ENCODE assay signal across 8 cellular contexts in genomic region chr1:95071539-95071938, GRCh38. TPM values are rescaled to one million over a fixed set of nuclear protein-coding genes. Genes with fewer than 3 reads are reported as not detected.
DNase-seq lines count a peak whose midpoint lies in the region; ATAC-seq, FAIRE-seq and TF ChIP-seq lines count a peak whose summit lies in the region.
"Had no signal": no experiment of that assay in that cellular context is flagged by ENCODE, and none has a peak within 500 bp of the region (broad histone marks: within the 10 kb centered on the region; RNA-seq: fewer than 3 reads in every experiment).

No MANE protein-coding gene starts in this region.

- H3K9me3 ChIP-seq in T-helper 17 cell (ENCODE audit: control insufficient read depth, low read length, poor library complexity, severe bottlenecking), result no peaks in the 10 kb centered on the region

- ATAC-seq in T-helper 17 cell (no peak), foreskin keratinocyte (no peak), GM18511 (IDR thresholded peaks at IDR 0.05; ENCODE audit: unreplicated experiment) (no peak), GM21619 (IDR thresholded peaks at IDR 0.05; ENCODE audit: unreplicated experiment) (no peak)
- ATAC-seq in stimulated activated effector memory CD8-positive, alpha-beta T cell treated with anti-CD3 and anti-CD28 coated beads, Interleukin-12 subunit alpha, Interleukin-12 subunit beta, amount 100 ng/mL, for 72 hours, result no peak

- peak overlapping the region; percentile 97 for H3K27ac Mint-ChIP-seq in T-helper 17 cell
- peak overlapping the region; percentile 91 for H3K27ac Mint-ChIP-seq in stimulated activated effector memory CD8-positive, alpha-beta T cell treated with anti-CD3 and anti-CD28 coated beads, Interleukin-12 subunit alpha, Interleukin-12 subunit beta, amount 100 ng/mL, for 72 hours

- TF ChIP-seq CTCF in HFF-Myc (IDR thresholded peaks at IDR 0.05; ENCODE audit: low read depth, low read length, missing control alignments) (no peak), foreskin keratinocyte (conservative IDR thresholded peaks at IDR 0.05) (no peak), D721Med (IDR thresholded peaks at IDR 0.05; ENCODE audit: insufficient read depth, missing control alignments) (no peak)

- peaks cover 14% of the 10 kb centered on the region for H3K4me1 Mint-ChIP-seq in T-helper 17 cell
- H3K4me1 Mint-ChIP-seq in stimulated activated effector memory CD8-positive, alpha-beta T cell treated with anti-CD3 and anti-CD28 coated beads, Interleukin-12 subunit alpha, Interleukin-12 subunit beta, amount 100 ng/mL, for 72 hours, result peaks cover 21% of the 10 kb centered on the region

- DNase-seq in HFF-Myc (ENCODE audit: extremely low read depth, low read depth), result no peak
- DNase-seq in T-helper 17 cell, result no peak
- no peak for DNase-seq in foreskin keratinocyte
- no peak for DNase-seq in stimulated activated effector memory CD8-positive, alpha-beta T cell treated with anti-CD3 and anti-CD28 coated beads, Interleukin-12 subunit alpha, Interleukin-12 subunit beta, amount 100 ng/mL, for 72 hours (ENCODE audit: low spot score in 2 of 2)
- no peak for DNase-seq in D721Med (ENCODE audit: insufficient read length, low spot score)
- DNase-seq: NCI-H510A had no signal

- FAIRE-seq in D721Med (lab: Jason Lieb, UNC), result no peak

- H3K4me1 ChIP-seq in foreskin keratinocyte, result no peaks in the 10 kb centered on the region

- peaks cover 5% of the 10 kb centered on the region for H3K36me3 Mint-ChIP-seq in T-helper 17 cell (ENCODE audit: low read depth)
- peaks cover 14% of the 10 kb centered on the region for H3K36me3 Mint-ChIP-seq in stimulated activated effector memory CD8-positive, alpha-beta T cell treated with anti-CD3 and anti-CD28 coated beads, Interleukin-12 subunit alpha, Interleukin-12 subunit beta, amount 100 ng/mL, for 72 hours

- H3K4me3 ChIP-seq in HFF-Myc (replicated peaks; ENCODE audit: low read depth, low read length), result peak overlapping the region; percentile 70

- peak overlapping the region; percentile 58 for H3K4me3 Mint-ChIP-seq in T-helper 17 cell
- peak overlapping the region; percentile 92 for H3K4me3 Mint-ChIP-seq in stimulated activated effector memory CD8-positive, alpha-beta T cell treated with anti-CD3 and anti-CD28 coated beads, Interleukin-12 subunit alpha, Interleukin-12 subunit beta, amount 100 ng/mL, for 72 hours

- H3K27ac ChIP-seq in foreskin keratinocyte, result peak overlapping the region; percentile 75

- peaks cover 6% of the 10 kb centered on the region for H3K27me3 Mint-ChIP-seq in T-helper 17 cell

- H3K27me3 ChIP-seq in foreskin keratinocyte, result no peaks in the 10 kb centered on the region

- H3K9me3 Mint-ChIP-seq in stimulated activated effector memory CD8-positive, alpha-beta T cell treated with anti-CD3 and anti-CD28 coated beads, Interleukin-12 subunit alpha, Interleukin-12 subunit beta, amount 100 ng/mL, for 72 hours, result no peaks in the 10 kb centered on the region

RNA-seq across cellular contexts. Expression of gene ALG14, which starts 1.2 kb away (rescaled TPM):
- total RNA-seq in T-helper 17 cell (1 to 10 TPM; 1.5 to 1.8 TPM), foreskin keratinocyte (4.8 and 5.4 TPM in 2 replicates)
- 3.9 and 6.8 TPM in 2 replicates for polyA plus RNA-seq in foreskin keratinocyte

RNA-seq across cellular contexts. Expression of gene TLCD4, which starts 45.6 kb away (rescaled TPM):
- total RNA-seq in T-helper 17 cell (under 1 TPM; 0.23 to 0.25 TPM), foreskin keratinocyte (0.10 and 0.11 TPM in 2 replicates)
- polyA plus RNA-seq in foreskin keratinocyte, result 0.01 and 0.16 TPM in 2 replicates
